Comparison of ENCODE assay signal across 26 cellular contexts in the genomic region with DNA sequence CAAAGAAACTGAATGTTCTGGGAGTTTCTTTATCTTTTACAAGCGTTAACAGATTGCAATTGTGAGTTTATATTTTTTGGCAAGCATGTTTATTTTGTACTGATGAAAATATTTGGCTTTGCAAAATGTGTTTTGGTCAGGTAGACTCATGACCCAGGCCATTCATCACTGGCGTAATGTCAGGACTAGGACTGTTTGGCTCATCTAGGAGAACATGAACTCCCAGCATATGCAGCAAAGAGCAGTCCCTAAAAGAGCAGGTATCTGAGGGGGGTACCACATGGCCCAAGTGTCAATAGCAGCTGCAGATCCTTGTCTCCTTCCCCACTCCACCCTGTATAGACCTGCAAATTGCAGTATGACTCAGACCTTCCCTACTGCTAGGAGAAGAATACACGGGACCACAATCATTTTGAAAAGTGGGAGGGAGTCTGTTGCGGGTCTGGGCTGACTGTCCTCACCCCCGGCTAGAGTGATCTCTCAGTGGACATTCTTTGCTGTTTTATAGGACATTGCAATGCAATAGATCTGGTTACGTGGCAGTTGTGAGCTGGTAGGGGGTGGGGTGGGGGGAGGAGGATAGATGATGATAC. TPM values are rescaled to one million over a fixed set of nuclear protein-coding genes. Genes with fewer than 3 reads are reported as not detected.
A peak's percentile ranks its signal among the peaks of the same experiment; 100 is the strongest.
DNase-seq lines count a peak whose midpoint lies in the region; ATAC-seq, FAIRE-seq and TF ChIP-seq lines count a peak whose summit lies in the region.
"Had no signal": no experiment of that assay in that cellular context is flagged by ENCODE, and none has a peak within 500 bp of the region (broad histone marks: within the 10 kb centered on the region; RNA-seq: fewer than 3 reads in every experiment).

No MANE protein-coding gene starts in this region.

- H3K56ac ChIP-seq in H9 (ENCODE audit: insufficient read length, low read depth, low read length) (no peak overlapping the region), H1 (replicated peaks; ENCODE audit: insufficient read length, low read depth, low read length) (no peak overlapping the region)

- TF ChIP-seq RAD21 in H1 (IDR thresholded peaks at IDR 0.05 in 1 of 2, conservative IDR thresholded peaks at IDR 0.05 in 1 of 2; ENCODE audit: low read depth in 2 of 2, low read length in 2 of 2), result no peak

- no peak for TF ChIP-seq EP300 in H1 (IDR thresholded peaks at IDR 0.05; ENCODE audit: borderline replicate concordance in 1 of 2, low read depth in 2 of 2, low read length in 2 of 2)

- H3K4ac ChIP-seq in H9 (ENCODE audit: low read depth, low read length) (no peak overlapping the region), H1 (replicated peaks; ENCODE audit: insufficient read length, low read depth, low read length) (no peak overlapping the region)

- intact Hi-C loops in sciatic nerve (cut with DNase I) (no loop called here), lower leg skin (cut with DNase I; ENCODE audit: low total_unique reads) (no loop called here)

- WGBS in H9 (ENCODE audit: extremely low coverage, insufficient read length, low lambda C conversion rate), result no CpG with 5 or more reads among the region's 6 CpGs
- WGBS in H1 (ENCODE audit: extremely low coverage in 1 of 2, insufficient coverage in 1 of 2, insufficient read length in 1 of 2, insufficient replicate concordance in 2 of 2, low coverage in 1 of 2, low lambda C conversion rate in 2 of 2, missing lambda C conversion rate in 1 of 2), 2 experiments, result 58% methylated on average over 6 of the region's 6 CpGs; no CpG with 5 or more reads in 1 of the 2 experiments
- WGBS in lower leg skin, 2 donors, result 73 to 82% methylated on average over 6 of the region's 6 CpGs

- POLR2A ChIA-PET in H1 (lab: Charles Lee; ENCODE audit: partially characterized antibody), result no interaction called here

- H3K4me1 Mint-ChIP-seq in H9, result peaks cover 32 to 47% of the 10 kb centered on the region in 2 experiments
- H3K4me1 Mint-ChIP-seq: activated naive CD4-positive, alpha-beta T cell treated with anti-CD3 and anti-CD28 coated beads, Interleukin-2, amount 50 U/mL, for 24 hours; CD8-positive, alpha-beta memory T cell; immature natural killer cell had no signal

- H2AFZ ChIP-seq in H9 (ENCODE audit: low read length) (no peak overlapping the region), H1 (ENCODE audit: low read length) (no peak overlapping the region)

- H3K9me3 Mint-ChIP-seq in H9, result peaks cover 9 to 11% of the 10 kb centered on the region in 2 experiments; a peak in 4 of 5 replicates
- H3K9me3 Mint-ChIP-seq: activated naive CD4-positive, alpha-beta T cell treated with anti-CD3 and anti-CD28 coated beads, Interleukin-2, amount 50 U/mL, for 24 hours; T-helper 2 cell treated with Interferon-gamma antibody and Interleukin-4, amounts not matched to agents 5 μg/mL and 100 μg/mL, for 36 hours had no signal

- no peaks in the 10 kb centered on the region for H3K36me3 ChIP-seq in H1 (ENCODE audit: control insufficient read depth in 2 of 4, insufficient read depth in 4 of 4, low read length in 3 of 4)
- H3K36me3 ChIP-seq: MG63, Peyer's patch, upper lobe of left lung had no signal

- H2BK15ac ChIP-seq in H9 (ENCODE audit: low read depth, low read length) (no peak overlapping the region), H1 (ENCODE audit: low read length) (no peak overlapping the region)

- no peak overlapping the region for H3T11ph ChIP-seq in H9 (ENCODE audit: low read length)

- no peaks in the 10 kb centered on the region for H3K79me1 ChIP-seq in H9 (ENCODE audit: insufficient read depth, low read depth, low read length, poor library complexity, severe bottlenecking)
- no peaks in the 10 kb centered on the region for H3K79me1 ChIP-seq in H1 (ENCODE audit: low read depth, low read length)

- no peak overlapping the region for H3K4me3 Mint-ChIP-seq in H9
- H3K4me3 Mint-ChIP-seq: activated naive CD4-positive, alpha-beta T cell treated with anti-CD3 and anti-CD28 coated beads, Interleukin-2, amount 50 U/mL, for 24 hours; CD8-positive, alpha-beta memory T cell; immature natural killer cell; T-helper 2 cell treated with Interferon-gamma antibody and Interleukin-4, amounts not matched to agents 5 μg/mL and 100 μg/mL, for 36 hours had no signal

- H2AK5ac ChIP-seq in H9 (ENCODE audit: insufficient read length, low read length) (no peak overlapping the region), H1 (ENCODE audit: low read depth, low read length) (no peak overlapping the region)

- peak; percentile 39 for ATAC-seq in sciatic nerve
- ATAC-seq: activated CD4-positive, CD25-positive, alpha-beta regulatory T cell treated with anti-CD3 and anti-CD28 coated beads, Interleukin-2, amount 50 U/mL, for 24 hours; left ventricle myocardium superior had no signal

- no peak overlapping the region for H2BK20ac ChIP-seq in H9 (ENCODE audit: low read depth, low read length, poor library complexity, severe bottlenecking)
- H2BK20ac ChIP-seq in H1 (ENCODE audit: low read length), result no peak overlapping the region

- H3K27ac ChIP-seq in H9 (ENCODE audit: insufficient read length, low read depth, low read length) (no peak overlapping the region), H1 (ENCODE audit: low read depth, low read length) (no peak overlapping the region)
- H3K27ac ChIP-seq: Peyer's patch, SK-N-MC, upper lobe of left lung had no signal

- H3K18ac ChIP-seq in H9 (ENCODE audit: insufficient read length, low read depth, low read length), result no peak overlapping the region
- H3K18ac ChIP-seq in H1 (ENCODE audit: extremely low read depth, low read length), result no peak overlapping the region

- no peak for FAIRE-seq in H1 (lab: Jason Lieb, UNC)
- FAIRE-seq: colon had no signal

- no peaks in the 10 kb centered on the region for H3K27me3 Mint-ChIP-seq in H9 (ENCODE audit: low read depth)
- H3K27me3 Mint-ChIP-seq: CD8-positive, alpha-beta memory T cell had no signal

- H3K27me3 ChIP-seq in H9 (ENCODE audit: insufficient read depth, low read length), result no peaks in the 10 kb centered on the region
- H3K27me3 ChIP-seq in H1 (replicated peaks in 1 of 4; ENCODE audit: control insufficient read depth in 3 of 4, extremely low read depth in 1 of 4, insufficient read depth in 3 of 4, low read length in 3 of 4), result no peaks in the 10 kb centered on the region
- H3K27me3 ChIP-seq: Peyer's patch, upper lobe of left lung had no signal

- H4K8ac ChIP-seq in H9 (replicated peaks; ENCODE audit: insufficient read length, low read depth, low read length) (no peak overlapping the region), H1 (ENCODE audit: extremely low read depth, insufficient read depth, low read length) (no peak overlapping the region)

- H3K9me3 ChIP-seq in H9 (ENCODE audit: control insufficient read depth, low read depth, low read length), result no peaks in the 10 kb centered on the region
- H3K9me3 ChIP-seq in H1 (ENCODE audit: insufficient read depth in 2 of 2, low read depth in 1 of 2, low read length in 1 of 2), result no peaks in the 10 kb centered on the region
- H3K9me3 ChIP-seq: MG63, Peyer's patch, upper lobe of left lung had no signal

- no peak overlapping the region for H2BK5ac ChIP-seq in H9 (ENCODE audit: insufficient read length, low read length)
- H2BK5ac ChIP-seq in H1 (ENCODE audit: low read depth, low read length), result no peak overlapping the region

- H3K27ac Mint-ChIP-seq in H9, result no peak overlapping the region; a peak in 1 of 7 replicates
- H3K27ac Mint-ChIP-seq: activated naive CD4-positive, alpha-beta T cell treated with anti-CD3 and anti-CD28 coated beads, Interleukin-2, amount 50 U/mL, for 24 hours; CD8-positive, alpha-beta memory T cell; immature natural killer cell; T-helper 2 cell treated with Interferon-gamma antibody and Interleukin-4, amounts not matched to agents 5 μg/mL and 100 μg/mL, for 36 hours had no signal

- H3K4me2 ChIP-seq in H9 (ENCODE audit: insufficient read depth, insufficient read length, low read length) (no peak overlapping the region), H1 (ENCODE audit: insufficient read depth in 1 of 2, low read depth in 2 of 2, low read length in 2 of 2) (peak overlapping the region in 1 of 2 experiments; percentile 31; a peak in 1 of 4 replicates)

- peaks cover 0 to 12% (median 4%) of the 10 kb centered on the region in 3 experiments; a peak in 2 of 7 replicates for H3K36me3 Mint-ChIP-seq in H9 (ENCODE audit: insufficient read depth in 1 of 3, low read depth in 3 of 3)
- H3K36me3 Mint-ChIP-seq: activated naive CD4-positive, alpha-beta T cell treated with anti-CD3 and anti-CD28 coated beads, Interleukin-2, amount 50 U/mL, for 24 hours; CD8-positive, alpha-beta memory T cell; immature natural killer cell had no signal

- H3K14ac ChIP-seq in H9 (ENCODE audit: insufficient read depth, low read length), result no peak overlapping the region
- H3K14ac ChIP-seq in H1 (ENCODE audit: insufficient read length), result no peak overlapping the region

- H3K9ac ChIP-seq in H9 (ENCODE audit: extremely low read depth, insufficient read length, low read length), result no peak overlapping the region
- H3K9ac ChIP-seq in H1 (replicated peaks in 1 of 4; ENCODE audit: extremely low read depth in 1 of 4, low read depth in 3 of 4, low read length in 3 of 4), result no peak overlapping the region

- CTCF ChIA-PET in H1 (lab: Charles Lee; ENCODE audit: partially characterized antibody), result interaction anchor here (1.2 to 1.6 kb wide), 2 partner anchors 13 to 95 kb away, joined by 3 to 5 read pairs; no protein-coding TSS in a partner anchor

- H2BK12ac ChIP-seq in H9 (ENCODE audit: insufficient read length, low read depth, low read length) (no peak overlapping the region), H1 (ENCODE audit: low read depth, low read length) (no peak overlapping the region)

- H3K23me2 ChIP-seq in H9 (ENCODE audit: insufficient read length, low read depth, low read length, poor library complexity, severe bottlenecking), result no peaks in the 10 kb centered on the region
- no peaks in the 10 kb centered on the region for H3K23me2 ChIP-seq in H1 (ENCODE audit: low read depth, low read length)

- no peak for TF ChIP-seq POLR2A in H1 (IDR thresholded peaks at IDR 0.05; ENCODE audit: control extremely low read depth in 1 of 2, low read depth in 2 of 2, low read length in 2 of 2)
- no peak for TF ChIP-seq POLR2A in lower leg skin (IDR thresholded peaks at IDR 0.05)

- H4K5ac ChIP-seq in H9 (ENCODE audit: insufficient read length, low read depth, low read length) (no peak overlapping the region), H1 (ENCODE audit: insufficient read length, low read depth, low read length) (no peak overlapping the region)

- H3K4me3 ChIP-seq in H1 (ENCODE audit: extremely low read depth in 1 of 4, insufficient read depth in 2 of 4, low read depth in 3 of 4, low read length in 4 of 4), result no peak overlapping the region
- no peak overlapping the region for H3K4me3 ChIP-seq in lower leg skin (ENCODE audit: low read depth, poor library complexity, severe bottlenecking)
- H3K4me3 ChIP-seq: MG63, Peyer's patch, SK-N-MC, upper lobe of left lung had no signal

- H3K79me2 ChIP-seq in H9 (ENCODE audit: insufficient read depth, low read length) (no peaks in the 10 kb centered on the region), H1 (ENCODE audit: control insufficient read depth in 1 of 2, insufficient read depth in 2 of 2, low read length in 2 of 2) (no peaks in the 10 kb centered on the region)

- TF ChIP-seq CTCF in H9 (conservative IDR thresholded peaks at IDR 0.05) (no peak), H1 (IDR thresholded peaks at IDR 0.05; ENCODE audit: control extremely low read depth in 1 of 3, insufficient read depth in 1 of 3, low read depth in 1 of 3, low read length in 3 of 3) (no peak), lower leg skin (IDR thresholded peaks at IDR 0.05) (no peak)

- no peak overlapping the region for H4K91ac ChIP-seq in H9 (ENCODE audit: insufficient read length, low read depth, low read length)
- H4K91ac ChIP-seq in H1 (replicated peaks; ENCODE audit: insufficient read length, low read length), result no peak overlapping the region

- H4K20me1 ChIP-seq in H9 (ENCODE audit: control insufficient read depth, insufficient read depth, insufficient read length) (no peaks in the 10 kb centered on the region), H1 (replicated peaks in 1 of 2; ENCODE audit: control insufficient read depth in 1 of 2, insufficient read depth in 2 of 2, low read length in 2 of 2) (no peaks in the 10 kb centered on the region)

- no peak overlapping the region for H2BK120ac ChIP-seq in H9 (ENCODE audit: low read depth, low read length, poor library complexity, severe bottlenecking)
- no peak overlapping the region for H2BK120ac ChIP-seq in H1 (replicated peaks; ENCODE audit: low read depth, low read length)

- DNase-seq in H9 (peak; percentile 45), NCI-H69 (lab: John Stamatoyannopoulos, UW) (peak; percentile 93), H1 (ENCODE audit: low read depth in 1 of 2, low spot score in 2 of 2) (no peak), sciatic nerve (ENCODE audit: low spot score) (no peak), D341Med (ENCODE audit: low spot score) (no peak), lower leg skin (ENCODE audit: low spot score in 2 of 2) (no peak), mesenteric fat pad (ENCODE audit: low spot score) (no peak), AML-193 (lab: John Stamatoyannopoulos, UW) (no peak)
- DNase-seq: aorta; CD8-positive, alpha-beta memory T cell; DND-41; head of caudate nucleus; immature natural killer cell; left ventricle myocardium superior; MG63; NCI-H1694; NCI-H2227 treated with DMSO at 0.1 percent for 48 hours; Peyer's patch; stimulated activated CD4-positive, alpha-beta T cell treated with anti-CD3 and anti-CD28 coated beads, Interleukin-12 subunit alpha, Interleukin-12 subunit beta, amount 100 ng/mL, for 4 hours; upper lobe of left lung had no signal

- H3K23ac ChIP-seq in H9 (ENCODE audit: insufficient read length, low read depth, low read length) (no peak overlapping the region), H1 (ENCODE audit: insufficient read length) (no peak overlapping the region)

- H3K4me1 ChIP-seq in H9 (ENCODE audit: insufficient read depth, low read length), result peaks cover 15% of the 10 kb centered on the region; the same call in 1 of the 2 replicates
- H3K4me1 ChIP-seq in H1 (replicated peaks in 1 of 4; ENCODE audit: control insufficient read depth in 3 of 4, insufficient read depth in 4 of 4, low read length in 3 of 4), result peaks cover 3 to 9% (median 5%) of the 10 kb centered on the region in 4 experiments; a peak in 5 of 7 replicates
- H3K4me1 ChIP-seq: Peyer's patch, upper lobe of left lung had no signal

RNA-seq across cellular contexts. Expression of gene SNCAIP, which starts 20.9 kb away (rescaled TPM):
- total RNA-seq in H9 (2021) (2.6 and 3.0 TPM in 2 replicates), sciatic nerve (8.1 TPM), lower leg skin (10 to 100 TPM in 1 of 4 donors, 1 to 10 TPM in 2, under 1 TPM in 1; 0.88 to 13.0 (median 2.9) TPM), mesenteric fat pad (3.6 TPM)
- total RNA-seq in H1 (2021; fragmentation: NEBNext Ultra II Directional; extraction: Animal tissue kit (Norgen Biotek cat#: 25700)), result 9.0 and 10.5 TPM in 2 replicates
- 3.9 and 5.1 TPM in 2 replicates for polyA plus RNA-seq in H1 (2011; rRNA removed)
- polyA plus RNA-seq in H1 (2011; cell fraction: cytosol; rRNA removed), result 7.9 TPM
- polyA plus RNA-seq in H1 (2011; cell fraction: nucleus; rRNA removed), result 12.1 TPM
- polyA plus RNA-seq in H1 (2012, experiment 1 of 2), result 4.4 to 9.1 TPM (median 8.3 TPM) in 4 replicates
- 0.30 TPM for polyA plus RNA-seq in H1 (2012, experiment 2 of 2)
- polyA plus RNA-seq in H1 (2013, experiment 1 of 2), result 6.4 TPM
- polyA plus RNA-seq in H1 (2013, experiment 2 of 2), result 6.3 TPM
- polyA minus RNA-seq in H1 (2011; rRNA and poly(A)+ RNA removed), result 17.5 and 18.6 TPM in 2 replicates
- polyA minus RNA-seq in H1 (2011; cell fraction: cytosol; rRNA and poly(A)+ RNA removed), result 5.3 TPM
- 21.5 TPM for polyA minus RNA-seq in H1 (2011; cell fraction: nucleus; rRNA and poly(A)+ RNA removed)
- total RNA-seq: activated CD8-positive, alpha-beta memory T cell treated with anti-CD3 and anti-CD28 coated beads for 36 hours; CD8-positive, alpha-beta memory T cell had no signal
- polyA plus RNA-seq: CD8-positive, alpha-beta memory T cell; immature natural killer cell had no signal

Comparison
In these comparisons a context has a peak if more than half of its experiments do, and no peak if none do; other contexts are left out.
1. DNase-seq: peak in H9 (single experiment) and NCI-H69 (single experiment); none in H1 (0 of 2), sciatic nerve (single experiment), D341Med (single experiment), lower leg skin (0 of 2), mesenteric fat pad (single experiment) and AML-193 (0 of 2).